ENCODE assay signal across 22 cellular contexts in the genomic region with DNA sequence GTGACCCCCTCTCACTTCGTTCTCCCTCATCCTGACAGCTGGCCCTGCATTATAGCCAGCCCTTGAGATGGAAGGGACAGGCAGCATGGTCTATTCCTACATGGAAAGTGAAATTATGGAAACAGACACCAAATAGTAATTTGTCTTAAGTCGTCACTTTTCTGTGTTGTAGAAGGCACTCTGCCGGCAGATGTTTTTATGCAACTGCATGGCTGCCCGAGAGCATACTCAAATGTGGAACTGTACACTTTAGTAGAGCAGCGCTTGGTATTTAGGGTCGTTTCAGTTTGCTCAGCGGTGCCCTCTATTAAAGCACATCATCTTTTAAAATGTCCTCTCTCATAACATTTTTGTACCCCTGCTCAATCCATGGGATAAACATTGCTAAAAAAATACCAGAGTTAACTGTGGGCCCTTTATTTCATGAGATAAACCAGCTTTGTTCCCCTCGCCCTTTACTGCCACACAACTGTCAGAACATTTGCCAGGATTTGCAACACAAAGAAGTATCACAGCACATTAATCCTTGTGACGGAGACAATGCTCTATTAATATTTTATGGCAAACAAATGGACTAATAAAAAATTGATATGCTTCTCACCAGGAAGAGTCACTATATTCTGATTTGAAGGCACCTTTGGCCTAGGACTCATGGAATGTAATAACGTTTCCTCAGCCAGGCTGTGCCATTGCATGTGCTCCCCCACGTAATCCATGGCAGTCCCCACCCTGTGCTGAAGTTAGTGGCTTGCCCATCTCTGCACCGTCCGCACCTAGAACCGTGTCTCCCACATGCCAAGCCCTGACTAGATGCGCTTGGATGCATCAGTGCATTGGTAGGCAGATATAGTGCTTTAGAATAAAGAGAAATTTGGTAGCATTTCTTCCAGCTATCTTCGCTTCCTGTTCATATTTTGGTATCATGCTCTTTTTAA.
"Had no signal": no experiment of that assay in that cellular context is flagged by ENCODE, and none has a peak within 500 bp of the region (broad histone marks: within the 10 kb centered on the region; RNA-seq: fewer than 3 reads in every experiment).

No MANE protein-coding gene starts in this region.

- FAIRE-seq: kidney had no signal

- DNase-seq: activated CD4-positive, alpha-beta memory T cell treated with anti-CD3 and anti-CD28 coated beads, Interleukin-2, amount 10 ng/mL, durations not matched to agents 7 days and 5 days; activated CD4-positive, alpha-beta T cell treated with anti-CD3 and anti-CD28 coated beads for 1 hour; activated CD4-positive, alpha-beta T cell treated with anti-CD3 and anti-CD28 coated beads, Interleukin-2, amount 10 ng/mL, durations not matched to agents 7 days and 5 days; activated CD8-positive, alpha-beta memory T cell treated with anti-CD3 and anti-CD28 coated beads, Interleukin-2, amount 50 U/mL, for 48 hours; activated gamma-delta T cell treated with Interleukin-2 at 50 U/mL for 16 hours; activated naive CD4-positive, alpha-beta T cell treated with anti-CD3 and anti-CD28 coated beads, Interleukin-2, amount 50 U/mL, for 16 hours; activated T-cell treated with anti-CD3 and anti-CD28 coated beads, Interleukin-2, amount 50 U/mL, for 24 hours; amniotic stem cell; central memory CD4-positive, alpha-beta T cell; effector CD4-positive, alpha-beta T cell; foreskin melanocyte; glutamatergic neuron; kidney; natural killer cell; right lobe of liver; stimulated activated CD4-positive, alpha-beta T cell treated with anti-CD3 and anti-CD28 coated beads, Interleukin-2, amount 100 ng/mL, for 48 hours; stimulated activated naive CD4-positive, alpha-beta T cell treated with Interleukin-2 at 50 U/mL for 16 hours; upper lobe of left lung had no signal

- H3K4me3 ChIP-seq: esophagus muscularis mucosa, hepatocyte, neural progenitor cell, right lobe of liver, upper lobe of left lung, vagina had no signal

- ATAC-seq: natural killer cell, right lobe of liver had no signal
